Comparison of ENCODE assay signal across 1 cellular context in the genomic region with DNA sequence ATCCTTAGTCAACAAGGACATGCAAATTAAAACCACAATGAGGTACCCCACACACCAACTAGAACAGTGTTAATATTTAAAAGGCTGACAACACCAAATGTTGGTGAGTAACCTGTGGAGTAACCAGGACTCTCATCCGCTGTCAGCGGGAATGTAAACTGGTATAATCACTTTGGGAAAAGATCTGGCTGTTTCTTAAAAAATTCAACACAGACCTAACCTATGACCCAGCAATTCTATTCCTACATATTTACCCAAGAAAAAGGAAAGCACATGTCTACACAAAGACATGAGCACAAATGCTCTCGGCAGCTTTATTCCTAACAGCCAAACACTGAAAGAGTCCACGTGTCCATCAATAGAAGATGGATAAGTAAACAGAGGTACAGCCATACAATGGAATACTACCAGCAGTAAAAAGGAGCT.
A peak's percentile ranks its signal among the peaks of the same experiment; 100 is the strongest.
TF ChIP-seq lines count a peak whose summit lies in the region.

No MANE protein-coding gene starts in this region.

TF ChIP-seq in HepG2, 621 proteins besides CTCF, POLR2A, EP300 and RAD21 (continued from another document and continues in another):
- TF ChIP-seq, protein P1, sequence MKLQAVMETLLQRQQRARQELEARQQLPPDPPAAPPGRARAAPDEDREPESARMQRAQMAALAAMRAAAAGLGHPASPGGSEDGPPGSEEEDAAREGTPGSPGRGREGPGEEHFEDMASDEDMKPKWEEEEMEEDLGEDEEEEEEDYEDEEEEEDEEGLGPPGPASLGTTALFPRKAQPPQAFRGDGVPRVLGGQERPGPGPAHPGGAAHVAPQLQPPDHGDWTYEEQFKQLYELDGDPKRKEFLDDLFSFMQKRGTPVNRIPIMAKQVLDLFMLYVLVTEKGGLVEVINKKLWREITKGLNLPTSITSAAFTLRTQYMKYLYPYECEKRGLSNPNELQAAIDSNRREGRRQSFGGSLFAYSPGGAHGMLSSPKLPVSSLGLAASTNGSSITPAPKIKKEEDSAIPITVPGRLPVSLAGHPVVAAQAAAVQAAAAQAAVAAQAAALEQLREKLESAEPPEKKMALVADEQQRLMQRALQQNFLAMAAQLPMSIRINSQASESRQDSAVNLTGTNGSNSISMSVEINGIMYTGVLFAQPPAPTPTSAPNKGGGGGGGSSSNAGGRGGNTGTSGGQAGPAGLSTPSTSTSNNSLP (IDR thresholded peaks at IDR 0.05; ENCODE audit: low read depth, low read length) = no peak
- TF ChIP-seq ZFP41 (CRISPR knock-in tag; IDR thresholded peaks at IDR 0.05; ENCODE audit: borderline replicate concordance) (no peak), TARDBP (CRISPR knock-in tag; IDR thresholded peaks at IDR 0.05) (no peak), ZNF703 (CRISPR knock-in tag; IDR thresholded peaks at IDR 0.05; ENCODE audit: borderline replicate concordance) (no peak), NKX3-1 (CRISPR knock-in tag; IDR thresholded peaks at IDR 0.05) (no peak), ZNF343 (CRISPR knock-in tag; IDR thresholded peaks at IDR 0.05) (no peak), KAT8 (CRISPR knock-in tag; IDR thresholded peaks at IDR 0.05) (no peak; the same call in 1 of the 2 replicates), HDAC2 (CRISPR knock-in tag; IDR thresholded peaks at IDR 0.05) (no peak), HDAC1 (CRISPR knock-in tag; IDR thresholded peaks at IDR 0.05) (peak; percentile 38; the same call in 1 of the 2 replicates), ZNF331 (CRISPR knock-in tag; IDR thresholded peaks at IDR 0.05) (peak; percentile 36; the same call in 1 of the 2 replicates), LCORL (IDR thresholded peaks at IDR 0.05) (no peak), LCORL (CRISPR knock-in tag; IDR thresholded peaks at IDR 0.05) (peak; percentile 61; the same call in 1 of the 2 replicates), RBFOX2 (IDR thresholded peaks at IDR 0.05; ENCODE audit: low read depth, low read length) (no peak), ZNF558 (CRISPR knock-in tag; IDR thresholded peaks at IDR 0.05; ENCODE audit: borderline replicate concordance) (no peak), SOX13 (IDR thresholded peaks at IDR 0.05) (peak; percentile 59), SOX13 (CRISPR knock-in tag; conservative IDR thresholded peaks at IDR 0.05 in 1 of 2, IDR thresholded peaks at IDR 0.05 in 1 of 2) (peak in 1 of 2 experiments; percentile 86; a peak in 2 of 4 replicates), TBX2 (CRISPR knock-in tag; IDR thresholded peaks at IDR 0.05; ENCODE audit: borderline replicate concordance) (peak; percentile 20; the same call in 1 of the 2 replicates), ZNF773 (CRISPR knock-in tag; IDR thresholded peaks at IDR 0.05; ENCODE audit: borderline replicate concordance) (no peak), ZNF660 (CRISPR knock-in tag; IDR thresholded peaks at IDR 0.05; ENCODE audit: borderline replicate concordance, low read depth) (no peak), JARID2 (CRISPR knock-in tag; IDR thresholded peaks at IDR 0.05; ENCODE audit: insufficient replicate concordance) (no peak), POGZ (CRISPR knock-in tag; IDR thresholded peaks at IDR 0.05) (0 out of 2 replicates have a peak, but pooled peaks have one; percentile 15), SP140L (CRISPR knock-in tag; IDR thresholded peaks at IDR 0.05; ENCODE audit: borderline replicate concordance) (no peak), MEF2D (CRISPR knock-in tag; IDR thresholded peaks at IDR 0.05) (peak; percentile 58; the same call in 1 of the 2 replicates), KDM6A (CRISPR knock-in tag; IDR thresholded peaks at IDR 0.05; ENCODE audit: low read depth) (no peak), ZNF878 (CRISPR knock-in tag; IDR thresholded peaks at IDR 0.05) (no peak), MIER3 (CRISPR knock-in tag; IDR thresholded peaks at IDR 0.05; ENCODE audit: borderline replicate concordance) (no peak), MLLT10 (CRISPR knock-in tag; IDR thresholded peaks at IDR 0.05) (no peak)
- TF ChIP-seq, protein P2, sequence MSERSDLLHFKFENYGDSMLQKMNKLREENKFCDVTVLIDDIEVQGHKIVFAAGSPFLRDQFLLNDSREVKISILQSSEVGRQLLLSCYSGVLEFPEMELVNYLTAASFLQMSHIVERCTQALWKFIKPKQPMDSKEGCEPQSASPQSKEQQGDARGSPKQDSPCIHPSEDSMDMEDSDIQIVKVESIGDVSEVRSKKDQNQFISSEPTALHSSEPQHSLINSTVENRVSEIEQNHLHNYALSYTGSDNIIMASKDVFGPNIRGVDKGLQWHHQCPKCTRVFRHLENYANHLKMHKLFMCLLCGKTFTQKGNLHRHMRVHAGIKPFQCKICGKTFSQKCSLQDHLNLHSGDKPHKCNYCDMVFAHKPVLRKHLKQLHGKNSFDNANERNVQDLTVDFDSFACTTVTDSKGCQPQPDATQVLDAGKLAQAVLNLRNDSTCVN (CRISPR knock-in tag; IDR thresholded peaks at IDR 0.05; ENCODE audit: borderline replicate concordance) = no peak
- TF ChIP-seq, protein P3, sequence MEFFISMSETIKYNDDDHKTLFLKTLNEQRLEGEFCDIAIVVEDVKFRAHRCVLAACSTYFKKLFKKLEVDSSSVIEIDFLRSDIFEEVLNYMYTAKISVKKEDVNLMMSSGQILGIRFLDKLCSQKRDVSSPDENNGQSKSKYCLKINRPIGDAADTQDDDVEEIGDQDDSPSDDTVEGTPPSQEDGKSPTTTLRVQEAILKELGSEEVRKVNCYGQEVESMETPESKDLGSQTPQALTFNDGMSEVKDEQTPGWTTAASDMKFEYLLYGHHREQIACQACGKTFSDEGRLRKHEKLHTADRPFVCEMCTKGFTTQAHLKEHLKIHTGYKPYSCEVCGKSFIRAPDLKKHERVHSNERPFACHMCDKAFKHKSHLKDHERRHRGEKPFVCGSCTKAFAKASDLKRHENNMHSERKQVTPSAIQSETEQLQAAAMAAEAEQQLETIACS (CRISPR knock-in tag; IDR thresholded peaks at IDR 0.05) = no peak
- TF ChIP-seq, protein P4, sequence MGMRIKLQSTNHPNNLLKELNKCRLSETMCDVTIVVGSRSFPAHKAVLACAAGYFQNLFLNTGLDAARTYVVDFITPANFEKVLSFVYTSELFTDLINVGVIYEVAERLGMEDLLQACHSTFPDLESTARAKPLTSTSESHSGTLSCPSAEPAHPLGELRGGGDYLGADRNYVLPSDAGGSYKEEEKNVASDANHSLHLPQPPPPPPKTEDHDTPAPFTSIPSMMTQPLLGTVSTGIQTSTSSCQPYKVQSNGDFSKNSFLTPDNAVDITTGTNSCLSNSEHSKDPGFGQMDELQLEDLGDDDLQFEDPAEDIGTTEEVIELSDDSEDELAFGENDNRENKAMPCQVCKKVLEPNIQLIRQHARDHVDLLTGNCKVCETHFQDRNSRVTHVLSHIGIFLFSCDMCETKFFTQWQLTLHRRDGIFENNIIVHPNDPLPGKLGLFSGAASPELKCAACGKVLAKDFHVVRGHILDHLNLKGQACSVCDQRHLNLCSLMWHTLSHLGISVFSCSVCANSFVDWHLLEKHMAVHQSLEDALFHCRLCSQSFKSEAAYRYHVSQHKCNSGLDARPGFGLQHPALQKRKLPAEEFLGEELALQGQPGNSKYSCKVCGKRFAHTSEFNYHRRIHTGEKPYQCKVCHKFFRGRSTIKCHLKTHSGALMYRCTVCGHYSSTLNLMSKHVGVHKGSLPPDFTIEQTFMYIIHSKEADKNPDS (CRISPR knock-in tag; IDR thresholded peaks at IDR 0.05) = 0 out of 2 replicates have a peak, but pooled peaks have one; percentile 63
- TF ChIP-seq, protein P5, sequence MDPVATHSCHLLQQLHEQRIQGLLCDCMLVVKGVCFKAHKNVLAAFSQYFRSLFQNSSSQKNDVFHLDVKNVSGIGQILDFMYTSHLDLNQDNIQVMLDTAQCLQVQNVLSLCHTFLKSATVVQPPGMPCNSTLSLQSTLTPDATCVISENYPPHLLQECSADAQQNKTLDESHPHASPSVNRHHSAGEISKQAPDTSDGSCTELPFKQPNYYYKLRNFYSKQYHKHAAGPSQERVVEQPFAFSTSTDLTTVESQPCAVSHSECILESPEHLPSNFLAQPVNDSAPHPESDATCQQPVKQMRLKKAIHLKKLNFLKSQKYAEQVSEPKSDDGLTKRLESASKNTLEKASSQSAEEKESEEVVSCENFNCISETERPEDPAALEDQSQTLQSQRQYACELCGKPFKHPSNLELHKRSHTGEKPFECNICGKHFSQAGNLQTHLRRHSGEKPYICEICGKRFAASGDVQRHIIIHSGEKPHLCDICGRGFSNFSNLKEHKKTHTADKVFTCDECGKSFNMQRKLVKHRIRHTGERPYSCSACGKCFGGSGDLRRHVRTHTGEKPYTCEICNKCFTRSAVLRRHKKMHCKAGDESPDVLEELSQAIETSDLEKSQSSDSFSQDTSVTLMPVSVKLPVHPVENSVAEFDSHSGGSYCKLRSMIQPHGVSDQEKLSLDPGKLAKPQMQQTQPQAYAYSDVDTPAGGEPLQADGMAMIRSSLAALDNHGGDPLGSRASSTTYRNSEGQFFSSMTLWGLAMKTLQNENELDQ (CRISPR knock-in tag; IDR thresholded peaks at IDR 0.05; ENCODE audit: borderline replicate concordance) = no peak
- TF ChIP-seq, protein P6, sequence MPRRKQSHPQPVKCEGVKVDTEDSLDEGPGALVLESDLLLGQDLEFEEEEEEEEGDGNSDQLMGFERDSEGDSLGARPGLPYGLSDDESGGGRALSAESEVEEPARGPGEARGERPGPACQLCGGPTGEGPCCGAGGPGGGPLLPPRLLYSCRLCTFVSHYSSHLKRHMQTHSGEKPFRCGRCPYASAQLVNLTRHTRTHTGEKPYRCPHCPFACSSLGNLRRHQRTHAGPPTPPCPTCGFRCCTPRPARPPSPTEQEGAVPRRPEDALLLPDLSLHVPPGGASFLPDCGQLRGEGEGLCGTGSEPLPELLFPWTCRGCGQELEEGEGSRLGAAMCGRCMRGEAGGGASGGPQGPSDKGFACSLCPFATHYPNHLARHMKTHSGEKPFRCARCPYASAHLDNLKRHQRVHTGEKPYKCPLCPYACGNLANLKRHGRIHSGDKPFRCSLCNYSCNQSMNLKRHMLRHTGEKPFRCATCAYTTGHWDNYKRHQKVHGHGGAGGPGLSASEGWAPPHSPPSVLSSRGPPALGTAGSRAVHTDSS (CRISPR knock-in tag; conservative IDR thresholded peaks at IDR 0.05) = no peak
- TF ChIP-seq, protein P7, sequence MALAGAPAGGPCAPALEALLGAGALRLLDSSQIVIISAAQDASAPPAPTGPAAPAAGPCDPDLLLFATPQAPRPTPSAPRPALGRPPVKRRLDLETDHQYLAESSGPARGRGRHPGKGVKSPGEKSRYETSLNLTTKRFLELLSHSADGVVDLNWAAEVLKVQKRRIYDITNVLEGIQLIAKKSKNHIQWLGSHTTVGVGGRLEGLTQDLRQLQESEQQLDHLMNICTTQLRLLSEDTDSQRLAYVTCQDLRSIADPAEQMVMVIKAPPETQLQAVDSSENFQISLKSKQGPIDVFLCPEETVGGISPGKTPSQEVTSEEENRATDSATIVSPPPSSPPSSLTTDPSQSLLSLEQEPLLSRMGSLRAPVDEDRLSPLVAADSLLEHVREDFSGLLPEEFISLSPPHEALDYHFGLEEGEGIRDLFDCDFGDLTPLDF (CRISPR knock-in tag; IDR thresholded peaks at IDR 0.05) = no peak
- TF ChIP-seq, protein P8, sequence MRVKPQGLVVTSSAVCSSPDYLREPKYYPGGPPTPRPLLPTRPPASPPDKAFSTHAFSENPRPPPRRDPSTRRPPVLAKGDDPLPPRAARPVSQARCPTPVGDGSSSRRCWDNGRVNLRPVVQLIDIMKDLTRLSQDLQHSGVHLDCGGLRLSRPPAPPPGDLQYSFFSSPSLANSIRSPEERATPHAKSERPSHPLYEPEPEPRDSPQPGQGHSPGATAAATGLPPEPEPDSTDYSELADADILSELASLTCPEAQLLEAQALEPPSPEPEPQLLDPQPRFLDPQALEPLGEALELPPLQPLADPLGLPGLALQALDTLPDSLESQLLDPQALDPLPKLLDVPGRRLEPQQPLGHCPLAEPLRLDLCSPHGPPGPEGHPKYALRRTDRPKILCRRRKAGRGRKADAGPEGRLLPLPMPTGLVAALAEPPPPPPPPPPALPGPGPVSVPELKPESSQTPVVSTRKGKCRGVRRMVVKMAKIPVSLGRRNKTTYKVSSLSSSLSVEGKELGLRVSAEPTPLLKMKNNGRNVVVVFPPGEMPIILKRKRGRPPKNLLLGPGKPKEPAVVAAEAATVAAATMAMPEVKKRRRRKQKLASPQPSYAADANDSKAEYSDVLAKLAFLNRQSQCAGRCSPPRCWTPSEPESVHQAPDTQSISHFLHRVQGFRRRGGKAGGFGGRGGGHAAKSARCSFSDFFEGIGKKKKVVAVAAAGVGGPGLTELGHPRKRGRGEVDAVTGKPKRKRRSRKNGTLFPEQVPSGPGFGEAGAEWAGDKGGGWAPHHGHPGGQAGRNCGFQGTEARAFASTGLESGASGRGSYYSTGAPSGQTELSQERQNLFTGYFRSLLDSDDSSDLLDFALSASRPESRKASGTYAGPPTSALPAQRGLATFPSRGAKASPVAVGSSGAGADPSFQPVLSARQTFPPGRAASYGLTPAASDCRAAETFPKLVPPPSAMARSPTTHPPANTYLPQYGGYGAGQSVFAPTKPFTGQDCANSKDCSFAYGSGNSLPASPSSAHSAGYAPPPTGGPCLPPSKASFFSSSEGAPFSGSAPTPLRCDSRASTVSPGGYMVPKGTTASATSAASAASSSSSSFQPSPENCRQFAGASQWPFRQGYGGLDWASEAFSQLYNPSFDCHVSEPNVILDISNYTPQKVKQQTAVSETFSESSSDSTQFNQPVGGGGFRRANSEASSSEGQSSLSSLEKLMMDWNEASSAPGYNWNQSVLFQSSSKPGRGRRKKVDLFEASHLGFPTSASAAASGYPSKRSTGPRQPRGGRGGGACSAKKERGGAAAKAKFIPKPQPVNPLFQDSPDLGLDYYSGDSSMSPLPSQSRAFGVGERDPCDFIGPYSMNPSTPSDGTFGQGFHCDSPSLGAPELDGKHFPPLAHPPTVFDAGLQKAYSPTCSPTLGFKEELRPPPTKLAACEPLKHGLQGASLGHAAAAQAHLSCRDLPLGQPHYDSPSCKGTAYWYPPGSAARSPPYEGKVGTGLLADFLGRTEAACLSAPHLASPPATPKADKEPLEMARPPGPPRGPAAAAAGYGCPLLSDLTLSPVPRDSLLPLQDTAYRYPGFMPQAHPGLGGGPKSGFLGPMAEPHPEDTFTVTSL (CRISPR knock-in tag; IDR thresholded peaks at IDR 0.05; ENCODE audit: borderline replicate concordance) = peak; percentile 68; the same call in 1 of the 2 replicates
